Comparison of ENCODE assay signal across 25 cellular contexts in genomic region chr3:198096015-198096414, GRCh38.
"Had no signal": no experiment of that assay in that cellular context is flagged by ENCODE, and none has a peak within 500 bp of the region (broad histone marks: within the 10 kb centered on the region; RNA-seq: fewer than 3 reads in every experiment).

No MANE protein-coding gene starts in this region.

- H3K9me3 Mint-ChIP-seq: dendritic cell treated with granulocyte-macrophage colony-stimulating factor and Interleukin-4, amounts not matched to agents 40 ng/mL and 50 ng/mL, for 4 days; endodermal cell had no signal

- H3K4me1 Mint-ChIP-seq: endodermal cell had no signal

- H3K4me1 ChIP-seq: colonic mucosa, esophagus muscularis mucosa, esophagus squamous epithelium, foreskin keratinocyte, gastrocnemius medialis, gastroesophageal sphincter, heart right ventricle had no signal

- H3K27ac Mint-ChIP-seq: dendritic cell treated with granulocyte-macrophage colony-stimulating factor and Interleukin-4, amounts not matched to agents 40 ng/mL and 50 ng/mL, for 4 days; effector memory CD8-positive, alpha-beta T cell; endodermal cell had no signal

- H2AFZ ChIP-seq: hepatocyte had no signal

- H3K9me3 ChIP-seq: colonic mucosa, esophagus muscularis mucosa, esophagus squamous epithelium, gastrocnemius medialis, gastroesophageal sphincter, heart left ventricle had no signal

- H3K4me3 Mint-ChIP-seq: dendritic cell treated with granulocyte-macrophage colony-stimulating factor and Interleukin-4, amounts not matched to agents 40 ng/mL and 50 ng/mL, for 4 days; effector memory CD8-positive, alpha-beta T cell; endodermal cell had no signal

- H3K27ac ChIP-seq: colonic mucosa, coronary artery, dorsolateral prefrontal cortex, epithelial cell of prostate, esophagus muscularis mucosa, esophagus squamous epithelium, foreskin keratinocyte, gastrocnemius medialis, gastroesophageal sphincter, heart left ventricle, heart right ventricle, hepatocyte had no signal

- H3K27me3 ChIP-seq: colonic mucosa had no signal

- DNase-seq: colonic mucosa; cortex of kidney; dermis blood vessel endothelial cell; dorsolateral prefrontal cortex; effector CD4-positive, alpha-beta T cell; effector CD8-positive, alpha-beta T cell; effector memory CD4-positive, alpha-beta T cell; effector memory CD8-positive, alpha-beta T cell; endodermal cell; erythroblast; esophagus squamous epithelium; foreskin fibroblast; foreskin keratinocyte; foreskin melanocyte; gastrocnemius medialis; glutamatergic neuron; head of caudate nucleus; heart left ventricle; heart right ventricle had no signal

- H3K4me2 ChIP-seq: hepatocyte had no signal

- H3K4me3 ChIP-seq: colonic mucosa, coronary artery, dorsolateral prefrontal cortex, esophagus muscularis mucosa, esophagus squamous epithelium, gastrocnemius medialis, gastroesophageal sphincter, heart left ventricle, heart right ventricle, hepatocyte had no signal

- H3K36me3 ChIP-seq: colonic mucosa, esophagus muscularis mucosa, esophagus squamous epithelium, gastrocnemius medialis, gastroesophageal sphincter, heart left ventricle, heart right ventricle had no signal

- H3K79me2 ChIP-seq: hepatocyte had no signal
